18 cellular contexts compared by ENCODE assay signal in the genomic region with DNA sequence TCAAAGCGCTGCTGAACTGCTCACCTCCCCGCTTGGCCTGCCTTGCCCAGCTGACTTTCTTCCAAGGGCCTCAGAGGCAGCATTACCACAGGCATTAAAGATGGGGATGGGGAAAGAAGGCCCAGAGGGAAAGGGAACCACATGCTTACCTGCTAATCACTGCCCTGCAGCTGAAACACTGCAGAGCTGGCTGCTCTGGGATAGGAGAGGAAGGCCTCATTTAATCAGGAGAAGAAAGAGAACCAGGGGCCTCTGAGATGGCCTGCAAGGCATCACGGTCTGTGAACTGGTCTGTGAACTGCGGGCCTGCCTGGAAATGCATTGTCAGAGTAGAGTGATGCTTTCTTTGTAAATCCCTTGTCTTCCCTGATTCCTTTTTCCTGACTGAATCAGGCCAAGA.
"Had no signal": no experiment of that assay in that cellular context is flagged by ENCODE, and none has a peak within 500 bp of the region (broad histone marks: within the 10 kb centered on the region; RNA-seq: fewer than 3 reads in every experiment).

No MANE protein-coding gene starts in this region.

- H3K9me3 ChIP-seq: esophagus squamous epithelium, right atrium auricular region, transverse colon had no signal

- H3K27me3 Mint-ChIP-seq: activated B cell treated with CpG ODN at 0.5 μM for 24 hours; activated CD8-positive, alpha-beta T cell treated with anti-CD3 and anti-CD28 coated beads for 36 hours had no signal

- H3K36me3 ChIP-seq: transverse colon had no signal

- H3K27me3 ChIP-seq: cardiac muscle cell, esophagus squamous epithelium, right atrium auricular region, transverse colon had no signal

- DNase-seq: activated B cell treated with CpG ODN at 0.5 μM for 24 hours; activated CD4-positive, alpha-beta T cell treated with anti-CD3 and anti-CD28 coated beads for 48 hours; activated CD8-positive, alpha-beta T cell treated with anti-CD3 and anti-CD28 coated beads for 36 hours; activated effector memory CD4-positive, alpha-beta T cell treated with Interleukin-2 at 50 U/mL for 16 hours; activated naive CD4-positive, alpha-beta T cell treated with anti-CD3 and anti-CD28 coated beads, Interleukin-2, amount 50 U/mL, for 16 hours; activated T-cell treated with anti-CD3 and anti-CD28 coated beads, Interleukin-2, amount 50 U/mL, for 4 hours; esophagus squamous epithelium; hippocampal formation; kidney glomerular epithelial cell; midbrain; nucleus accumbens; stimulated activated CD4-positive, alpha-beta T cell treated with anti-CD3 and anti-CD28 coated beads, Interleukin-4, amount 100 ng/mL, for 24 hours; stimulated activated naive CD4-positive, alpha-beta T cell treated with Interleukin-2 at 50 U/mL for 16 hours; substantia nigra; T-helper 2 cell; transverse colon had no signal

- H3K4me3 ChIP-seq: cardiac muscle cell, esophagus squamous epithelium, right atrium auricular region, transverse colon had no signal

- H3K27ac ChIP-seq: cardiac muscle cell, esophagus squamous epithelium, right atrium auricular region, transverse colon had no signal

- H3K4me3 Mint-ChIP-seq: activated B cell treated with CpG ODN at 0.5 μM for 24 hours; activated CD8-positive, alpha-beta T cell treated with anti-CD3 and anti-CD28 coated beads for 36 hours; activated T-cell treated with anti-CD3 and anti-CD28 coated beads, Interleukin-2, amount 50 U/mL, for 4 hours had no signal

- H3K9me3 Mint-ChIP-seq: activated B cell treated with CpG ODN at 0.5 μM for 24 hours; activated CD8-positive, alpha-beta T cell treated with anti-CD3 and anti-CD28 coated beads for 36 hours; activated T-cell treated with anti-CD3 and anti-CD28 coated beads, Interleukin-2, amount 50 U/mL, for 4 hours had no signal

- H3K27ac Mint-ChIP-seq: activated B cell treated with CpG ODN at 0.5 μM for 24 hours; activated CD8-positive, alpha-beta T cell treated with anti-CD3 and anti-CD28 coated beads for 36 hours had no signal
